ENCODE assay signal across 8 cellular contexts in genomic region chr2:207624170-207625013, GRCh38. TPM values are rescaled to one million over a fixed set of nuclear protein-coding genes. Genes with fewer than 3 reads are reported as not detected.
DNase-seq lines count a peak whose midpoint lies in the region; ATAC-seq and TF ChIP-seq lines count a peak whose summit lies in the region.

No MANE protein-coding gene starts in this region.

- intact Hi-C loops in left ventricle myocardium superior (cut with micrococcal nuclease) (no loop called here), uterus (cut with DNase I; ENCODE audit: low total_unique reads) (loop anchor here (5.0 to 10.0 kb wide), 3 partner anchors 90 to 640 kb away; partner anchors contain the start of genes FZD5 and PIKFYVE)

- peak overlapping the region; percentile 87 to 95 for H3K27ac ChIP-seq in uterus

- peak; percentile 64 for ATAC-seq in left ventricle myocardium superior

- peaks cover 8% of the 10 kb centered on the region for H3K4me1 Mint-ChIP-seq in progenitor cell of endocrine pancreas (ENCODE audit: low read depth)

- H3K9me3 Mint-ChIP-seq in progenitor cell of endocrine pancreas (ENCODE audit: low read depth): no peaks in the 10 kb centered on the region

- H3K27me3 Mint-ChIP-seq in progenitor cell of endocrine pancreas: peaks cover 6% of the 10 kb centered on the region

- TF ChIP-seq CTCF in GM10248 (IDR thresholded peaks at IDR 0.05; ENCODE audit: control extremely low read depth, extremely low read depth, low read depth, missing control alignments) (no peak), progenitor cell of endocrine pancreas (IDR thresholded peaks at IDR 0.05; ENCODE audit: unreplicated experiment) (no peak), uterus (IDR thresholded peaks at IDR 0.05) (no peak)

- H3K4me3 ChIP-seq in uterus: peak overlapping the region; percentile 62 to 81

- H3K36me3 Mint-ChIP-seq in progenitor cell of endocrine pancreas (ENCODE audit: insufficient read depth): peaks cover 5% of the 10 kb centered on the region

- DNase-seq in GM10248 (ENCODE audit: extremely low spot score) (peak; percentile 40), H4 (ENCODE audit: low spot score) (peak; percentile 23), Kasumi-1 (lab: John Stamatoyannopoulos, UW) (peak; percentile 34 to 49), T follicular helper cell (ENCODE audit: low read depth) (peak; percentile 45), amygdala (lab: John Stamatoyannopoulos, UW) (peak in 36 of 56 donors; percentile 14 to 81 (median 62)), left ventricle myocardium superior (peak; percentile 81), progenitor cell of endocrine pancreas (ENCODE audit: low spot score, unreplicated experiment) (peak; percentile 51), uterus (peak; percentile 51 to 54)

- CTCF ChIA-PET in GM10248 (lab: Yijun Ruan, JAX): interaction anchor here (0.8 to 3.8 kb wide), 18 partner anchors 7 to 450 kb away, joined by 3 to 29 read pairs (median 4); no protein-coding TSS in a partner anchor

- POLR2A ChIA-PET in GM10248 (lab: Yijun Ruan, JAX): interaction anchor here (0.5 to 3.0 kb wide), 6 partner anchors 43 to 689 kb away, joined by 3 to 15 read pairs (median 4); partner anchors contain the start of genes CCNYL1 and KLF7

- H3K27ac Mint-ChIP-seq in progenitor cell of endocrine pancreas: peak overlapping the region; percentile 97

- no peaks in the 10 kb centered on the region for H3K27me3 ChIP-seq in uterus

- peak in 1 of 2 donors; percentile 48 for TF ChIP-seq POLR2A in uterus (IDR thresholded peaks at IDR 0.05)

- H3K36me3 ChIP-seq in uterus: no peaks in the 10 kb centered on the region

- H3K4me1 ChIP-seq in uterus: peaks cover 0 to 5% of the 10 kb centered on the region in 2 donors

- H3K9me3 ChIP-seq in uterus: no peaks in the 10 kb centered on the region

- H3K4me3 Mint-ChIP-seq in progenitor cell of endocrine pancreas (ENCODE audit: low read depth): peak overlapping the region; percentile 91

RNA-seq across cellular contexts. Expression of gene METTL21A, which starts 0.8 kb away (rescaled TPM):
- 20.8 and 38.1 TPM in 2 replicates for total RNA-seq in H4 (2014; rRNA removed; shearing (Covaris generic))
- total RNA-seq in left ventricle myocardium superior (21.9 TPM), progenitor cell of endocrine pancreas (31.2 and 32.6 TPM in 2 replicates), uterus (10 to 100 TPM in 2 of 4 donors, 1 to 10 TPM in 1, under 1 TPM in 1; 0.77 to 32.3 (median 11.6) TPM)

Comparison
In these comparisons a context has a peak if more than half of its experiments do, and no peak if none do; other contexts are left out.
1. Peak in every context shown above with its lines: DNase-seq, ATAC-seq, H3K4me3 ChIP-seq and H3K27ac ChIP-seq.
2. DNase-seq: peak in every context shown above with its lines; median percentile 81 in left ventricle myocardium superior; 62 in amygdala; 52 in uterus; 51 in progenitor cell of endocrine pancreas; 45 in T follicular helper cell; 42 in Kasumi-1; 40 in GM10248; 23 in H4.